1 cellular context compared by ENCODE assay signal in genomic region chr6:11066505-11067347, GRCh38.
TF ChIP-seq lines count a peak whose summit lies in the region.

No MANE protein-coding gene starts in this region.

TF ChIP-seq in HepG2, 621 proteins besides CTCF, POLR2A, EP300 and RAD21 (continued from another document and continues in another):
- TF ChIP-seq, protein P1, sequence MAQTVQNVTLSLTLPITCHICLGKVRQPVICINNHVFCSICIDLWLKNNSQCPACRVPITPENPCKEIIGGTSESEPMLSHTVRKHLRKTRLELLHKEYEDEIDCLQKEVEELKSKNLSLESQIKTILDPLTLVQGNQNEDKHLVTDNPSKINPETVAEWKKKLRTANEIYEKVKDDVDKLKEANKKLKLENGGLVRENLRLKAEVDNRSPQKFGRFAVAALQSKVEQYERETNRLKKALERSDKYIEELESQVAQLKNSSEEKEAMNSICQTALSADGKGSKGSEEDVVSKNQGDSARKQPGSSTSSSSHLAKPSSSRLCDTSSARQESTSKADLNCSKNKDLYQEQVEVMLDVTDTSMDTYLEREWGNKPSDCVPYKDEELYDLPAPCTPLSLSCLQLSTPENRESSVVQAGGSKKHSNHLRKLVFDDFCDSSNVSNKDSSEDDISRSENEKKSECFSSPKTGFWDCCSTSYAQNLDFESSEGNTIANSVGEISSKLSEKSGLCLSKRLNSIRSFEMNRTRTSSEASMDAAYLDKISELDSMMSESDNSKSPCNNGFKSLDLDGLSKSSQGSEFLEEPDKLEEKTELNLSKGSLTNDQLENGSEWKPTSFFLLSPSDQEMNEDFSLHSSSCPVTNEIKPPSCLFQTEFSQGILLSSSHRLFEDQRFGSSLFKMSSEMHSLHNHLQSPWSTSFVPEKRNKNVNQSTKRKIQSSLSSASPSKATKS (CRISPR knock-in tag; IDR thresholded peaks at IDR 0.05) = no peak
- TF ChIP-seq NCOA1 (CRISPR knock-in tag; IDR thresholded peaks at IDR 0.05) = no peak
- TF ChIP-seq ZBED4 (CRISPR knock-in tag; IDR thresholded peaks at IDR 0.05; ENCODE audit: borderline replicate concordance) = no peak
- no peak for TF ChIP-seq ZNF460 (CRISPR knock-in tag; IDR thresholded peaks at IDR 0.05; ENCODE audit: borderline replicate concordance)
- no peak for TF ChIP-seq SMAD1 (CRISPR knock-in tag; IDR thresholded peaks at IDR 0.05; ENCODE audit: borderline replicate concordance, low read depth)
- no peak for TF ChIP-seq ZFP41 (CRISPR knock-in tag; IDR thresholded peaks at IDR 0.05; ENCODE audit: borderline replicate concordance)
- TF ChIP-seq ZNF580 (CRISPR knock-in tag; IDR thresholded peaks at IDR 0.05; ENCODE audit: borderline replicate concordance, low read depth) = 0 out of 2 replicates have a peak, but pooled peaks have one; percentile 6
- peak; percentile 97 for TF ChIP-seq ZNF362 (CRISPR knock-in tag; IDR thresholded peaks at IDR 0.05; ENCODE audit: borderline replicate concordance)
- TF ChIP-seq MAZ (IDR thresholded peaks at IDR 0.05; ENCODE audit: borderline replicate concordance, low read depth, low read length) = no peak
- TF ChIP-seq MAZ (CRISPR knock-in tag; IDR thresholded peaks at IDR 0.05; ENCODE audit: low read depth) = 0 out of 2 replicates have a peak, but pooled peaks have one; percentile 39
- peak; percentile 37; the same call in 1 of the 2 replicates for TF ChIP-seq POGZ (CRISPR knock-in tag; IDR thresholded peaks at IDR 0.05)
- TF ChIP-seq ZNF549 (CRISPR knock-in tag; IDR thresholded peaks at IDR 0.05) = no peak
- TF ChIP-seq FOXK2 (IDR thresholded peaks at IDR 0.05) = peak; percentile 28; the same call in 1 of the 2 replicates
- no peak for TF ChIP-seq SYNCRIP (IDR thresholded peaks at IDR 0.05; ENCODE audit: insufficient read depth, low read depth, low read length)
- peak; percentile 27; the same call in 1 of the 2 replicates for TF ChIP-seq ZSCAN5A (CRISPR knock-in tag; IDR thresholded peaks at IDR 0.05; ENCODE audit: borderline replicate concordance)
- peak; percentile 77; the same call in 1 of the 2 replicates for TF ChIP-seq ZNF317 (CRISPR knock-in tag; IDR thresholded peaks at IDR 0.05)
- peak; percentile 12; the same call in 1 of the 2 replicates for TF ChIP-seq JUND (CRISPR knock-in tag; IDR thresholded peaks at IDR 0.05)
- TF ChIP-seq HMG20A (CRISPR knock-in tag; IDR thresholded peaks at IDR 0.05; ENCODE audit: borderline replicate concordance) = peak; percentile 49; the same call in 1 of the 2 replicates
- peak; percentile 91 for TF ChIP-seq TCF7 (IDR thresholded peaks at IDR 0.05; ENCODE audit: low read depth)
- TF ChIP-seq THAP9 (CRISPR knock-in tag; IDR thresholded peaks at IDR 0.05; ENCODE audit: borderline replicate concordance) = no peak
- TF ChIP-seq ZSCAN31 (CRISPR knock-in tag; IDR thresholded peaks at IDR 0.05; ENCODE audit: low read depth) = 0 out of 2 replicates have a peak, but pooled peaks have one; percentile 43
- TF ChIP-seq, protein P2, sequence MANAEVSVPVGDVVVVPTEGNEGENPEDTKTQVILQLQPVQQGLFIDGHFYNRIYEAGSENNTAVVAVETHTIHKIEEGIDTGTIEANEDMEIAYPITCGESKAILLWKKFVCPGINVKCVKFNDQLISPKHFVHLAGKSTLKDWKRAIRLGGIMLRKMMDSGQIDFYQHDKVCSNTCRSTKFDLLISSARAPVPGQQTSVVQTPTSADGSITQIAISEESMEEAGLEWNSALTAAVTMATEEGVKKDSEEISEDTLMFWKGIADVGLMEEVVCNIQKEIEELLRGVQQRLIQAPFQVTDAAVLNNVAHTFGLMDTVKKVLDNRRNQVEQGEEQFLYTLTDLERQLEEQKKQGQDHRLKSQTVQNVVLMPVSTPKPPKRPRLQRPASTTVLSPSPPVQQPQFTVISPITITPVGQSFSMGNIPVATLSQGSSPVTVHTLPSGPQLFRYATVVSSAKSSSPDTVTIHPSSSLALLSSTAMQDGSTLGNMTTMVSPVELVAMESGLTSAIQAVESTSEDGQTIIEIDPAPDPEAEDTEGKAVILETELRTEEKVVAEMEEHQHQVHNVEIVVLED (CRISPR knock-in tag; IDR thresholded peaks at IDR 0.05; ENCODE audit: borderline replicate concordance) = no peak
- no peak for TF ChIP-seq MTF1 (CRISPR knock-in tag; IDR thresholded peaks at IDR 0.05)
- peak; percentile 83 for TF ChIP-seq RXRB (CRISPR knock-in tag; IDR thresholded peaks at IDR 0.05; ENCODE audit: borderline replicate concordance)
- no peak for TF ChIP-seq ZNF598 (CRISPR knock-in tag; IDR thresholded peaks at IDR 0.05; ENCODE audit: borderline replicate concordance)
- no peak for TF ChIP-seq NONO (IDR thresholded peaks at IDR 0.05)
- TF ChIP-seq NONO (CRISPR knock-in tag; conservative IDR thresholded peaks at IDR 0.05) = 0 out of 2 replicates have a peak, but pooled peaks have one; percentile 48
- no peak for TF ChIP-seq ZFP1 (CRISPR knock-in tag; IDR thresholded peaks at IDR 0.05)
- TF ChIP-seq ZNF30 (CRISPR knock-in tag; IDR thresholded peaks at IDR 0.05) = no peak
- TF ChIP-seq, protein P3, sequence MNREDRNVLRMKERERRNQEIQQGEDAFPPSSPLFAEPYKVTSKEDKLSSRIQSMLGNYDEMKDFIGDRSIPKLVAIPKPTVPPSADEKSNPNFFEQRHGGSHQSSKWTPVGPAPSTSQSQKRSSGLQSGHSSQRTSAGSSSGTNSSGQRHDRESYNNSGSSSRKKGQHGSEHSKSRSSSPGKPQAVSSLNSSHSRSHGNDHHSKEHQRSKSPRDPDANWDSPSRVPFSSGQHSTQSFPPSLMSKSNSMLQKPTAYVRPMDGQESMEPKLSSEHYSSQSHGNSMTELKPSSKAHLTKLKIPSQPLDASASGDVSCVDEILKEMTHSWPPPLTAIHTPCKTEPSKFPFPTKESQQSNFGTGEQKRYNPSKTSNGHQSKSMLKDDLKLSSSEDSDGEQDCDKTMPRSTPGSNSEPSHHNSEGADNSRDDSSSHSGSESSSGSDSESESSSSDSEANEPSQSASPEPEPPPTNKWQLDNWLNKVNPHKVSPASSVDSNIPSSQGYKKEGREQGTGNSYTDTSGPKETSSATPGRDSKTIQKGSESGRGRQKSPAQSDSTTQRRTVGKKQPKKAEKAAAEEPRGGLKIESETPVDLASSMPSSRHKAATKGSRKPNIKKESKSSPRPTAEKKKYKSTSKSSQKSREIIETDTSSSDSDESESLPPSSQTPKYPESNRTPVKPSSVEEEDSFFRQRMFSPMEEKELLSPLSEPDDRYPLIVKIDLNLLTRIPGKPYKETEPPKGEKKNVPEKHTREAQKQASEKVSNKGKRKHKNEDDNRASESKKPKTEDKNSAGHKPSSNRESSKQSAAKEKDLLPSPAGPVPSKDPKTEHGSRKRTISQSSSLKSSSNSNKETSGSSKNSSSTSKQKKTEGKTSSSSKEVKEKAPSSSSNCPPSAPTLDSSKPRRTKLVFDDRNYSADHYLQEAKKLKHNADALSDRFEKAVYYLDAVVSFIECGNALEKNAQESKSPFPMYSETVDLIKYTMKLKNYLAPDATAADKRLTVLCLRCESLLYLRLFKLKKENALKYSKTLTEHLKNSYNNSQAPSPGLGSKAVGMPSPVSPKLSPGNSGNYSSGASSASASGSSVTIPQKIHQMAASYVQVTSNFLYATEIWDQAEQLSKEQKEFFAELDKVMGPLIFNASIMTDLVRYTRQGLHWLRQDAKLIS (CRISPR knock-in tag; IDR thresholded peaks at IDR 0.05) = no peak
- no peak for TF ChIP-seq ZNF83 (CRISPR knock-in tag; IDR thresholded peaks at IDR 0.05; ENCODE audit: borderline replicate concordance)
- TF ChIP-seq HNRNPLL (IDR thresholded peaks at IDR 0.05; ENCODE audit: low read depth, low read length, poor library complexity, severe bottlenecking) = no peak
- TF ChIP-seq, protein P4, sequence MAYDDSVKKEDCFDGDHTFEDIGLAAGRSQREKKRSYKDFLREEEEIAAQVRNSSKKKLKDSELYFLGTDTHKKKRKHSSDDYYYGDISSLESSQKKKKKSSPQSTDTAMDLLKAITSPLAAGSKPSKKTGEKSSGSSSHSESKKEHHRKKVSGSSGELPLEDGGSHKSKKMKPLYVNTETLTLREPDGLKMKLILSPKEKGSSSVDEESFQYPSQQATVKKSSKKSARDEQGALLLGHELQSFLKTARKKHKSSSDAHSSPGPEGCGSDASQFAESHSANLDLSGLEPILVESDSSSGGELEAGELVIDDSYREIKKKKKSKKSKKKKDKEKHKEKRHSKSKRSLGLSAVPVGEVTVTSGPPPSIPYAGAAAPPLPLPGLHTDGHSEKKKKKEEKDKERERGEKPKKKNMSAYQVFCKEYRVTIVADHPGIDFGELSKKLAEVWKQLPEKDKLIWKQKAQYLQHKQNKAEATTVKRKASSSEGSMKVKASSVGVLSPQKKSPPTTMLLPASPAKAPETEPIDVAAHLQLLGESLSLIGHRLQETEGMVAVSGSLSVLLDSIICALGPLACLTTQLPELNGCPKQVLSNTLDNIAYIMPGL (CRISPR knock-in tag; IDR thresholded peaks at IDR 0.05; ENCODE audit: borderline replicate concordance in 1 of 2, low read depth in 1 of 2) = peak in 1 of 2 experiments; percentile 47; a peak in 1 of 4 replicates
- no peak for TF ChIP-seq SIN3B (IDR thresholded peaks at IDR 0.05; ENCODE audit: low read length)
- peak; percentile 52 for TF ChIP-seq MEIS2 (CRISPR knock-in tag; IDR thresholded peaks at IDR 0.05)
- peak; percentile 86; the same call in 1 of the 2 replicates for TF ChIP-seq CHD4 (IDR thresholded peaks at IDR 0.05; ENCODE audit: borderline replicate concordance, low read length)
- TF ChIP-seq CREB1 (IDR thresholded peaks at IDR 0.05) = peak; percentile 48; the same call in 1 of the 2 replicates
- TF ChIP-seq CREB1 (CRISPR knock-in tag; IDR thresholded peaks at IDR 0.05) = peak; percentile 76
- no peak for TF ChIP-seq PAWR (CRISPR knock-in tag; IDR thresholded peaks at IDR 0.05; ENCODE audit: borderline replicate concordance)
- no peak; the same call in 1 of the 2 replicates for TF ChIP-seq ZNF232 (CRISPR knock-in tag; IDR thresholded peaks at IDR 0.05; ENCODE audit: borderline replicate concordance)
